In the genomic region with DNA sequence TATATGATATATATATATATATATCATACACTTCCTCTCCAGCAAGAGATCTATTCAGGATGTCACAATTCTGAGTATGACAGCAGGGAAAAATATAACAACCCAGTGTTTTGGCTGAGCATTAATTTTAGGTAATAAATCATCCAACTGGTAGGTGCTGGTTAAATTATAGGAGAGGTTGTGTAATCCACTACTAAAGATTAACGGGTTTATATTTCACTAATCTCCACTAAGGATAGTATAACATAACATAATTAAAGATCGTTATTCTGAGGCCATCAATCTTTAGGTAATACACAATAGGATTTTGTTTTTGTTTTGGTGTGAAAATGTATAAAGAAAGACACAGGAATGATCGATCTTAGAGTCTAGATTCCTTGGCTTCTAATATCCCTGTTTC, we compare ENCODE assay signal across 26 cellular contexts.
"Had no signal": no experiment of that assay in that cellular context is flagged by ENCODE, and none has a peak within 500 bp of the region (broad histone marks: within the 10 kb centered on the region; RNA-seq: fewer than 3 reads in every experiment).

No MANE protein-coding gene starts in this region.

- H3K27me3 ChIP-seq: gastroesophageal sphincter, heart left ventricle, hepatocyte, right atrium auricular region, stomach, testis, tibial artery had no signal

- H3K4me1 ChIP-seq: heart left ventricle, prostate gland, right atrium auricular region, stomach, testis, tibial artery had no signal

- H3K4me3 ChIP-seq: gastroesophageal sphincter, heart left ventricle, hepatocyte, mucosa of descending colon, prostate gland, right atrium auricular region, smooth muscle cell, stomach, testis, tibial artery had no signal

- H3K36me3 ChIP-seq: prostate gland had no signal

- H3K9me3 ChIP-seq: gastroesophageal sphincter, heart left ventricle, mucosa of descending colon, prostate gland, right atrium auricular region, stomach, testis, tibial artery had no signal

- H3K27ac ChIP-seq: epithelial cell of prostate, gastroesophageal sphincter, heart left ventricle, hepatocyte, prostate gland, right atrium auricular region, stomach, testis, tibial artery had no signal

- ATAC-seq: esophagus mucosa; gastroesophageal sphincter; heart left ventricle; left lobe of liver; mucosa of descending colon; natural killer cell treated with Interleukin-12 subunit alpha and Interleukin-12 subunit beta and Interleukin-15 and Interleukin-18, amount 100 ng/mL, for 72 hours; sciatic nerve; stimulated activated effector memory CD8-positive, alpha-beta T cell treated with anti-CD3 and anti-CD28 coated beads, Interleukin-12 subunit alpha, Interleukin-12 subunit beta, amount 100 ng/mL, for 72 hours had no signal

- DNase-seq: effector CD8-positive, alpha-beta T cell; endodermal cell; foreskin fibroblast; heart left ventricle; kidney; mesenchymal stem cell; mucosa of descending colon; naive B cell; stimulated activated CD4-positive, alpha-beta T cell treated with anti-CD3 and anti-CD28 coated beads, Interleukin-12 subunit alpha, Interleukin-12 subunit beta, amount 100 ng/mL, for 4 hours; stimulated activated CD4-positive, alpha-beta T cell treated with anti-CD3 and anti-CD28 coated beads, Interleukin-1b, Interleukin-23, amount 100 ng/mL, for 48 hours; stimulated activated CD4-positive, alpha-beta T cell treated with anti-CD3 and anti-CD28 coated beads, Interleukin-4, amount 100 ng/mL, for 24 hours; stimulated activated naive CD4-positive, alpha-beta T cell treated with Interleukin-2 at 50 U/mL for 16 hours; stomach; testis; tibial artery had no signal
